Comparison of ENCODE assay signal across 19 cellular contexts in genomic region chr1:29428216-29428615, GRCh38.
A peak's percentile ranks its signal among the peaks of the same experiment; 100 is the strongest.
DNase-seq lines count a peak whose midpoint lies in the region; ATAC-seq and TF ChIP-seq lines count a peak whose summit lies in the region.
"Had no signal": no experiment of that assay in that cellular context is flagged by ENCODE, and none has a peak within 500 bp of the region (broad histone marks: within the 10 kb centered on the region; RNA-seq: fewer than 3 reads in every experiment).

No MANE protein-coding gene starts in this region.

- ATAC-seq in Right ventricle myocardium inferior (no peak), HG03139 (IDR thresholded peaks at IDR 0.05; ENCODE audit: unreplicated experiment) (no peak), HG02973 (IDR thresholded peaks at IDR 0.05; ENCODE audit: unreplicated experiment) (no peak)
- ATAC-seq: GM12878 had no signal

- peak; percentile 41 for DNase-seq in cardiac septum (ENCODE audit: low spot score)
- DNase-seq in Right ventricle myocardium inferior (ENCODE audit: missing footprints): no peak
- peak; percentile 12 for DNase-seq in islet precursor cell
- DNase-seq in mesenteric fat pad (ENCODE audit: low spot score): peak; percentile 62
- DNase-seq in GM10248 (ENCODE audit: extremely low spot score): no peak
- DNase-seq: 8988T; ACHN; BE2C; C1 segment of cervical spinal cord; Calu3; CD4-positive, alpha-beta memory T cell; CD4-positive, CD25-positive, alpha-beta regulatory T cell; CD8-positive, alpha-beta memory T cell; COR-L47; DMS79 treated with DMSO at 0.1 percent for 48 hours; GF-D8 had no signal

- no peak for TF ChIP-seq CTCF in GM10248 (IDR thresholded peaks at IDR 0.05; ENCODE audit: control extremely low read depth, extremely low read depth, low read depth, missing control alignments)

- intact Hi-C loops in cardiac septum (cut with DNase I) (no loop called here), Right ventricle myocardium inferior (cut with DNase I) (no loop called here)

- CTCF ChIA-PET in GM10248 (lab: Yijun Ruan, JAX): interaction anchor here (1.1 kb wide), 1 partner anchor 14 kb away, joined by 3 read pairs; no protein-coding TSS in a partner anchor

- POLR2A ChIA-PET in GM10248 (lab: Yijun Ruan, JAX): no interaction called here

Comparison
In these comparisons a context has a peak if more than half of its experiments do, and no peak if none do; other contexts are left out.
1. DNase-seq: peak in cardiac septum (single experiment), islet precursor cell (single experiment) and mesenteric fat pad (single experiment); none in Right ventricle myocardium inferior (single experiment) and GM10248 (single experiment).